Comparison of ENCODE assay signal across 10 cellular contexts in genomic region chrX:45768666-45769065, GRCh38.
DNase-seq lines count a peak whose midpoint lies in the region; ATAC-seq and TF ChIP-seq lines count a peak whose summit lies in the region.
"Had no signal": no experiment of that assay in that cellular context is flagged by ENCODE, and none has a peak within 500 bp of the region (broad histone marks: within the 10 kb centered on the region; RNA-seq: fewer than 3 reads in every experiment).

No MANE protein-coding gene starts in this region.

- ATAC-seq in RWPE2 (ENCODE audit: low read depth) (no peak), gastrocnemius medialis (no peak), GM18867 (IDR thresholded peaks at IDR 0.05; ENCODE audit: unreplicated experiment) (no peak)

- H3K4me1 ChIP-seq in RWPE2 (ENCODE audit: insufficient read depth, poor library complexity, severe bottlenecking): peaks cover 43% of the 10 kb centered on the region
- H3K4me1 ChIP-seq in esophagus squamous epithelium: peaks cover 0 to 80% (median 2%) of the 10 kb centered on the region in 3 donors
- H3K4me1 ChIP-seq in gastrocnemius medialis: no peaks in the 10 kb centered on the region

- H3K27me3 ChIP-seq in RWPE2 (ENCODE audit: insufficient read depth, poor library complexity, severe bottlenecking) (no peaks in the 10 kb centered on the region), esophagus squamous epithelium (no peaks in the 10 kb centered on the region), gastrocnemius medialis (peaks cover 0 to 28% (median 12%) of the 10 kb centered on the region in 3 donors)

- no peak for TF ChIP-seq CTCF in RWPE2 (IDR thresholded peaks at IDR 0.05; ENCODE audit: poor library complexity, severe bottlenecking)
- no peak for TF ChIP-seq CTCF in esophagus squamous epithelium (IDR thresholded peaks at IDR 0.05)
- no peak for TF ChIP-seq CTCF in gastrocnemius medialis (IDR thresholded peaks at IDR 0.05 in 4 of 5, conservative IDR thresholded peaks at IDR 0.05 in 1 of 5)

- intact Hi-C loops in esophagus squamous epithelium (cut with DNase I) (no loop called here), gastrocnemius medialis (cut with DNase I; ENCODE audit: low total_unique reads) (no loop called here)

- WGBS in esophagus squamous epithelium, 2 donors: 4 to 42% methylated on average over 2 of the region's 2 CpGs

- in situ Hi-C loops in gastrocnemius medialis (cut with MboI; ENCODE audit: low sequenced_read_pairs in 4 of 4): loop anchor here in 2 of 4 donors (25.0 kb wide), 1 partner anchor 256 kb away; no protein-coding TSS in a partner anchor

- H3K9me3 ChIP-seq in RWPE2 (ENCODE audit: severe bottlenecking): no peaks in the 10 kb centered on the region
- H3K9me3 ChIP-seq in esophagus squamous epithelium: no peaks in the 10 kb centered on the region
- no peaks in the 10 kb centered on the region for H3K9me3 ChIP-seq in gastrocnemius medialis

- H3K36me3 ChIP-seq in RWPE2 (ENCODE audit: low read depth) (peaks cover 69% of the 10 kb centered on the region), esophagus squamous epithelium (no peaks in the 10 kb centered on the region), gastrocnemius medialis (no peaks in the 10 kb centered on the region)

- peak overlapping the region; percentile 97 for H3K27ac ChIP-seq in RWPE2 (ENCODE audit: poor library complexity, severe bottlenecking)
- H3K27ac ChIP-seq in esophagus squamous epithelium: peak overlapping the region; percentile 75 to 89 (median 86)
- peak overlapping the region; percentile 64 to 74 (median 72) for H3K27ac ChIP-seq in gastrocnemius medialis

- TF ChIP-seq POLR2A in esophagus squamous epithelium (IDR thresholded peaks at IDR 0.05): no peak
- TF ChIP-seq POLR2A in gastrocnemius medialis (IDR thresholded peaks at IDR 0.05): no peak

- DNase-seq in ELR (ENCODE audit: low read depth) (peak; percentile 40), RWPE2 (ENCODE audit: low spot score) (no peak), esophagus squamous epithelium (lab: John Stamatoyannopoulos, UW) (no peak), gastrocnemius medialis (no peak), HUDEP-2 (lab: John Stamatoyannopoulos, UW; ENCODE audit: unreplicated experiment in 76 of 76) (no peak), mesenteric fat pad (ENCODE audit: low spot score) (no peak)
- no peak for DNase-seq in activated CD4-positive, CD25-positive, alpha-beta regulatory T cell (lab: John Stamatoyannopoulos, UW)
- DNase-seq: stimulated activated CD4-positive, alpha-beta T cell treated with anti-CD3 and anti-CD28 coated beads, Interleukin-4, amount 100 ng/mL, for 24 hours; SW 1271 had no signal

- H3K4me3 ChIP-seq in RWPE2 (ENCODE audit: severe bottlenecking): peak overlapping the region; percentile 53
- H3K4me3 ChIP-seq in esophagus squamous epithelium: peak overlapping the region; percentile 19 to 64 (median 43)
- peak overlapping the region; percentile 35 to 48 (median 44) for H3K4me3 ChIP-seq in gastrocnemius medialis
